ENCODE assay signal across 8 cellular contexts in genomic region chr4:2962099-2962455, GRCh38. TPM values are rescaled to one million over a fixed set of nuclear protein-coding genes. Genes with fewer than 3 reads are reported as not detected.
DNase-seq lines count a peak whose midpoint lies in the region; ATAC-seq, FAIRE-seq and TF ChIP-seq lines count a peak whose summit lies in the region.

No MANE protein-coding gene starts in this region.

- H3K4me3 ChIP-seq in SJCRH30 (peak overlapping the region; percentile 85), ectodermal cell (ENCODE audit: insufficient read depth, low read depth, low read length) (peak overlapping the region; percentile 64), ovary (peak overlapping the region; percentile 100)

- H3K4me1 ChIP-seq in SJCRH30 (peaks cover 17% of the 10 kb centered on the region), ectodermal cell (ENCODE audit: control insufficient read depth, insufficient read depth, low read length) (no peaks in the 10 kb centered on the region), ovary (ENCODE audit: insufficient read depth) (peaks cover 19% of the 10 kb centered on the region)

- H3K36me3 ChIP-seq in SJCRH30 (peaks cover 27% of the 10 kb centered on the region), ectodermal cell (ENCODE audit: control insufficient read depth, insufficient read depth, low read length) (peaks cover 10% of the 10 kb centered on the region), ovary (no peaks in the 10 kb centered on the region)

- no peak for TF ChIP-seq EP300 in ovary (IDR thresholded peaks at IDR 0.05)

- TF ChIP-seq POLR2A in ovary (IDR thresholded peaks at IDR 0.05): no peak

- DNase-seq in SKM-1 treated with dmso at 0.1 percent for 144 hours (lab: John Stamatoyannopoulos, UW; ENCODE audit: unreplicated experiment) (peak; percentile 52), SKM-1 (lab: John Stamatoyannopoulos, UW; ENCODE audit: unreplicated experiment) (no peak), SJCRH30 (peak in 1 of 2 experiments; percentile 43), ovary (no peak), urothelium cell line (ENCODE audit: low spot score) (no peak)

- intact Hi-C loops in ovary (cut with DNase I): loop anchor here in 1 of 4 donors (5.0 kb wide), 1 partner anchor 1715 kb away; no protein-coding TSS in a partner anchor

- H3K27ac ChIP-seq in SJCRH30: no peak overlapping the region
- H3K27ac ChIP-seq in ectodermal cell (ENCODE audit: insufficient read depth, low read depth, low read length, poor library complexity, severe bottlenecking): no peak overlapping the region
- H3K27ac ChIP-seq in ovary: no peak overlapping the region

- FAIRE-seq in urothelium cell line (lab: Jason Lieb, UNC): no peak

- H3K27me3 ChIP-seq in SJCRH30 (no peaks in the 10 kb centered on the region), ectodermal cell (ENCODE audit: control insufficient read depth, insufficient read depth, low read length, poor library complexity, severe bottlenecking) (peaks cover 13% of the 10 kb centered on the region), ovary (no peaks in the 10 kb centered on the region)

- H3K9me3 ChIP-seq in SJCRH30 (replicated peaks) (no peaks in the 10 kb centered on the region), ectodermal cell (ENCODE audit: control insufficient read depth, low read length) (no peaks in the 10 kb centered on the region), ovary (no peaks in the 10 kb centered on the region)

- TF ChIP-seq CTCF in ovary (IDR thresholded peaks at IDR 0.05): no peak

- ATAC-seq in HG02981 (IDR thresholded peaks at IDR 0.05; ENCODE audit: unreplicated experiment) (no peak), GM18907 (IDR thresholded peaks at IDR 0.05; ENCODE audit: unreplicated experiment) (no peak)

- WGBS in ectodermal cell, 2 experiments: 37 to 50% methylated on average over 6 to 7 of the region's 7 CpGs
- WGBS in ovary, 3 donors: 7 to 19% (median 8%) methylated on average over 7 of the region's 7 CpGs

RNA-seq across cellular contexts. Expression of gene NOP14, which starts 1.1 kb away (rescaled TPM):
- total RNA-seq in SJCRH30 (2014; rRNA removed; shearing (Covaris generic)): 36.6 and 39.5 TPM in 2 replicates
- 34.7 TPM for polyA plus RNA-seq in ectodermal cell (2013, experiment 1 of 4)
- polyA plus RNA-seq in ectodermal cell (2013, experiment 2 of 4): 32.0 TPM
- polyA plus RNA-seq in ectodermal cell (2013, experiment 3 of 4): 26.3 TPM
- 28.0 TPM for polyA plus RNA-seq in ectodermal cell (2013, experiment 4 of 4)
- total RNA-seq in ovary: 10 to 100 TPM; 13.6 to 39.7 (median 28.3) TPM
- polyA plus RNA-seq in ovary: 10 to 100 TPM; 18.3 to 30.9 TPM

RNA-seq across cellular contexts. Expression of gene GRK4, which starts 1.3 kb away (rescaled TPM):
- total RNA-seq in SJCRH30 (2014; rRNA removed; shearing (Covaris generic)): 3.8 and 5.9 TPM in 2 replicates
- 5.7 TPM for polyA plus RNA-seq in ectodermal cell (2013, experiment 1 of 4)
- polyA plus RNA-seq in ectodermal cell (2013, experiment 2 of 4): 5.6 TPM
- polyA plus RNA-seq in ectodermal cell (2013, experiment 3 of 4): 3.4 TPM
- polyA plus RNA-seq in ectodermal cell (2013, experiment 4 of 4): 6.4 TPM
- total RNA-seq in ovary: 10 to 100 TPM in 2 of 7 donors, 1 to 10 TPM in 5; 5.1 to 17.6 (median 6.9) TPM
- 1 to 10 TPM; 3.3 to 7.9 TPM for polyA plus RNA-seq in ovary
